ENCODE assay signal across 10 cellular contexts in the genomic region with DNA sequence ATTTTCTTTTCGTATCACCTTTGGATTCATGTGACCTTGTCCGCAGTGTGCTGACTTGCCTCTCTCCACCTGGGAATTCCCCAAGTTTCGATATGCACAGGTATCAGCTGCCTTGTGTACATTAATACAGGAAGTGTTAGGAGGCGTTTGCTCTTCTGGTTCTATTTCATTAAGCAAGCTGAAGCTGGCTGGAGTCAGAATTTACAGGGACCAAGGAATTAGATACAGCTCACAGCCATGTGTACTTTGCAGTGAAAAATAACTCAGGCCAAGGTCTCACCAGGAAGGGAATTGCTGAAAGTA. TPM values are rescaled to one million over a fixed set of nuclear protein-coding genes. Genes with fewer than 3 reads are reported as not detected.
A peak's percentile ranks its signal among the peaks of the same experiment; 100 is the strongest.
DNase-seq lines count a peak whose midpoint lies in the region; ATAC-seq and TF ChIP-seq lines count a peak whose summit lies in the region.
"Had no signal": no experiment of that assay in that cellular context is flagged by ENCODE, and none has a peak within 500 bp of the region (broad histone marks: within the 10 kb centered on the region; RNA-seq: fewer than 3 reads in every experiment).

No MANE protein-coding gene starts in this region.

- H3K36me3 Mint-ChIP-seq in glutamatergic neuron (ENCODE audit: unreplicated experiment): peaks cover 3% of the 10 kb centered on the region

- no peak for TF ChIP-seq CTCF in mucosa of descending colon (IDR thresholded peaks at IDR 0.05)
- no peak for TF ChIP-seq CTCF in glutamatergic neuron (IDR thresholded peaks at IDR 0.05; ENCODE audit: partially characterized antibody, unreplicated experiment)

- H3K4me1 Mint-ChIP-seq in glutamatergic neuron (ENCODE audit: low read depth, unreplicated experiment): peaks cover 7% of the 10 kb centered on the region

- H3K4me3 Mint-ChIP-seq in glutamatergic neuron (ENCODE audit: unreplicated experiment): no peak overlapping the region

- peaks cover 4% of the 10 kb centered on the region for H3K9me3 Mint-ChIP-seq in glutamatergic neuron (ENCODE audit: unreplicated experiment)

- H3K4me1 ChIP-seq in mucosa of descending colon (ENCODE audit: low read depth): peaks cover 3% of the 10 kb centered on the region

- no peaks in the 10 kb centered on the region for H3K9me3 ChIP-seq in mucosa of descending colon

- no peak overlapping the region for H3K4me3 ChIP-seq in mucosa of descending colon

- peak in 1 of 3 donors; percentile 17 for DNase-seq in mucosa of descending colon
- DNase-seq in NCI-H748 (lab: John Stamatoyannopoulos, UW; ENCODE audit: unreplicated experiment): no peak
- no peak for DNase-seq in glutamatergic neuron
- DNase-seq in activated T-cell treated with anti-CD3 and anti-CD28 coated beads for 4 hours: no peak
- DNase-seq: activated naive CD4-positive, alpha-beta T cell treated with Interleukin-2 at 50 U/mL for 16 hours; OCI-M1 had no signal

- H3K27me3 Mint-ChIP-seq in glutamatergic neuron (ENCODE audit: unreplicated experiment): no peaks in the 10 kb centered on the region

- ATAC-seq in GM18517 (IDR thresholded peaks at IDR 0.05; ENCODE audit: unreplicated experiment) (peak; percentile 56), GM21529 (IDR thresholded peaks at IDR 0.05; ENCODE audit: unreplicated experiment) (peak; percentile 93), HG03565 (IDR thresholded peaks at IDR 0.05; ENCODE audit: unreplicated experiment) (peak; percentile 85), mucosa of descending colon (peak; percentile 89), HG02840 (IDR thresholded peaks at IDR 0.05; ENCODE audit: low FRiP score, unreplicated experiment) (no peak)

- H3K36me3 ChIP-seq in mucosa of descending colon (ENCODE audit: low read depth): no peaks in the 10 kb centered on the region

- intact Hi-C loops in mucosa of descending colon (cut with DNase I, micrococcal nuclease): no loop called here

- H3K27ac Mint-ChIP-seq in glutamatergic neuron (ENCODE audit: unreplicated experiment): no peak overlapping the region

RNA-seq across cellular contexts. Expression of gene TIAM2, which starts 14.1 kb away (rescaled TPM):
- total RNA-seq in mucosa of descending colon (10 to 100 TPM in 1 of 3 donors, 1 to 10 TPM in 2; 4.2 to 12.2 (median 9.8) TPM), glutamatergic neuron (ENCODE audit: unreplicated experiment) (113 TPM)
